In the genomic region with DNA sequence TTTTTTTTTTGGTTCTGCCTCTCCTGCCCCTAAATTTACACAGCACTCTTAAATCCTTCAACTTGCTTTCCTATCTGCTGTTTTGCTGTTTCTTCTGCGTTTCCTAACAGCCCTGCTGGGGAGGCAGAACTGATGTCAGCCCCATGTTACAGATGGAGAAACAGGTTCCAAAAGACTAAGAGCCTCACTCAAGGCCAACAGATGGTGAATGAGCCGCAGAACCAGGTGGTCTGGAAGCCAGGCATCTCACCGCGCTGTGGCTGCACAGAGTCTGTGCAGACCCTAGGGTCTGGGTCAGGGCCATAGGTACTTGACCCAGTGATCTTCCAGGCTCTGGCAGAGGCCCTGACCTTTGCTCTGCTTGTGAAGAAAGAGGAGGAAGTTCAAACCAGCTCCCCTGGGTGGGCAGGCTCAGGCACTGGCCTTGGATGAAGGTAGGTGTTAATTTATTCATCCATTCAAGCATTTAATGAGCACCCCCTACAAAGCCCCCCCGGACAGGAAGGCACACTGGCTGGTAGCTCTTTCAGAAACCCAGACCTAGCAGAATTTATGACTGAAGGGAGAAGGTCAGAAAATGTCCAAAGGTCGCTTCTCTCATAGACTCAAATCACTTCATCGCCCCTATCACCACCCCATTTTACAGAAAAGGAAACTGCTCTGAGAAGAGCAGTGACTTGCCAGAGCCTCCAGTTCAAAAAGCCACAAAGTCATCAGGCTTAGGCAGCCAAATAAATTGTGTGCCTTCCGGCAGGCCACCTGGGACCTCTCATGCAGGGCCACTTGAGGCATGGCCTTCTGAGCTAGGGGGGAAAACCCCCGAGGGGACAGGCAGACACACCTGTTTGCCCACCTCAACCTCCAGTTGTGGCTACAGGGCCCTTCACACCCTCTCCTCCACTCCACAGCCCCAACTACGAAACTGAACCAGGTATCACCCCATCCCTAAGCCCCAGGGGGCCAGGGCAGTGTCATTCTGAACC, we compare ENCODE assay signal across 8 cellular contexts. TPM values are rescaled to one million over a fixed set of nuclear protein-coding genes. Genes with fewer than 3 reads are reported as not detected.
DNase-seq lines count a peak whose midpoint lies in the region; ATAC-seq and TF ChIP-seq lines count a peak whose summit lies in the region.

No MANE protein-coding gene starts in this region.

- H3K79me2 ChIP-seq in PC-3 (ENCODE audit: low read length), result no peaks in the 10 kb centered on the region

- peaks cover 19% of the 10 kb centered on the region for H3K27me3 ChIP-seq in PC-3 (ENCODE audit: low read length)

- H3K4me2 ChIP-seq in PC-3 (ENCODE audit: low read length), result 0 out of 2 replicates have a peak overlapping the region, but pooled peaks have one; percentile 24

- no peaks in the 10 kb centered on the region for H3K9me3 Mint-ChIP-seq in nephron progenitor cell
- H3K9me3 Mint-ChIP-seq in immature natural killer cell, result no peaks in the 10 kb centered on the region

- ATAC-seq in GM21576 (IDR thresholded peaks at IDR 0.05; ENCODE audit: unreplicated experiment) (peak; percentile 59), PC-3 (no peak)

- DNase-seq in GM13977 (ENCODE audit: low spot score) (peak; percentile 51), PC-3 (no peak), nephron progenitor cell (no peak), immature natural killer cell (no peak), H4 (ENCODE audit: low spot score) (no peak), foreskin melanocyte (no peak), NCI-H1105 (lab: John Stamatoyannopoulos, UW) (no peak)

- no peaks in the 10 kb centered on the region for H3K9me3 ChIP-seq in PC-3 (ENCODE audit: low read length)

- H3K9ac ChIP-seq in PC-3 (ENCODE audit: low read length), result no peak overlapping the region

- POLR2A ChIA-PET in PC-3 (lab: Charles Lee; ENCODE audit: unreplicated experiment), result no interaction called here

- H3K4me3 Mint-ChIP-seq in nephron progenitor cell, result no peak overlapping the region
- H3K4me3 Mint-ChIP-seq in immature natural killer cell, result no peak overlapping the region

- peaks cover 42% of the 10 kb centered on the region for H3K27me3 Mint-ChIP-seq in nephron progenitor cell (ENCODE audit: low read depth, poor library complexity)
- H3K27me3 Mint-ChIP-seq in immature natural killer cell (ENCODE audit: low read depth in 3 of 3), result peaks cover 4 to 26% (median 9%) of the 10 kb centered on the region in 3 donors

- CTCF ChIA-PET in PC-3 (lab: Charles Lee), result no interaction called here

- no TSS peak for BruUV-seq in PC-3 (replicated peaks; lab: Mats Ljungman, UMichigan)

- no peaks in the 10 kb centered on the region for H4K20me1 ChIP-seq in PC-3 (ENCODE audit: low read length)

- no peak overlapping the region for H3K4me3 ChIP-seq in PC-3 (ENCODE audit: low read length)

- H3K36me3 Mint-ChIP-seq in nephron progenitor cell (ENCODE audit: low read depth) (no peaks in the 10 kb centered on the region), immature natural killer cell (no peaks in the 10 kb centered on the region)

- no peak overlapping the region for H3K27ac ChIP-seq in PC-3 (ENCODE audit: low read length)

- no peaks in the 10 kb centered on the region for H3K36me3 ChIP-seq in PC-3 (ENCODE audit: low read depth, low read length)

- peak overlapping the region; percentile 40 for H3K27ac Mint-ChIP-seq in nephron progenitor cell
- H3K27ac Mint-ChIP-seq in immature natural killer cell, result no peak overlapping the region

- H3K4me1 Mint-ChIP-seq in nephron progenitor cell, result peaks cover 24% of the 10 kb centered on the region
- H3K4me1 Mint-ChIP-seq in immature natural killer cell, result peaks cover 6 to 13% of the 10 kb centered on the region in 2 donors

- no peaks in the 10 kb centered on the region for H3K9me2 ChIP-seq in PC-3 (replicated peaks; ENCODE audit: low read length)

- no peak overlapping the region for H2AFZ ChIP-seq in PC-3 (ENCODE audit: low read length)

- intact Hi-C loops in PC-3 (cut with micrococcal nuclease), result no loop called here

- peaks cover 12% of the 10 kb centered on the region; the same call in 1 of the 2 replicates for H3K4me1 ChIP-seq in PC-3 (ENCODE audit: insufficient read depth, low read length)

- in situ Hi-C loops in GM13977 (cut with MboI; ENCODE audit: low pct_unique_long_range_greater_than_20kb, low sequenced_read_pairs, unreplicated experiment), result no loop called here

- H3F3A ChIP-seq in PC-3 (ENCODE audit: low read length, unreplicated experiment), result no peaks in the 10 kb centered on the region

- TF ChIP-seq CTCF in GM13977 (IDR thresholded peaks at IDR 0.05; ENCODE audit: extremely low read depth, insufficient read depth, missing control alignments) (no peak), PC-3 (conservative IDR thresholded peaks at IDR 0.05; ENCODE audit: low read depth, low read length) (no peak), nephron progenitor cell (IDR thresholded peaks at IDR 0.05) (no peak)

RNA-seq across cellular contexts. Expression of a gene that starts 2.7 kb away (rescaled TPM):
- total RNA-seq in PC-3 (2014; rRNA removed), result 3.2 and 5.1 TPM in 2 replicates
- not detected for polyA plus RNA-seq in immature natural killer cell
- 0.02 and 0.39 TPM in 2 replicates for total RNA-seq in H4 (2014; rRNA removed; shearing (Covaris generic))

RNA-seq across cellular contexts. Expression of a gene that starts 2.9 kb away (rescaled TPM):
- total RNA-seq in PC-3 (2014; rRNA removed), result 2.3 TPM in 2 replicates
- polyA plus RNA-seq in immature natural killer cell, result 1 to 10 TPM in 1 of 3 donors, under 1 TPM in 1, not detected in 1; 0.79 to 1.2 TPM
- 0.39 TPM in 2 replicates for total RNA-seq in H4 (2014; rRNA removed; shearing (Covaris generic))

RNA-seq across cellular contexts. Expression of a gene that starts 38.5 kb away (rescaled TPM):
- total RNA-seq in PC-3 (2014; rRNA removed), result 22.3 and 47.5 TPM in 2 replicates
- 10 to 100 TPM; 20.7 to 28.0 (median 22.5) TPM for polyA plus RNA-seq in immature natural killer cell
- total RNA-seq in H4 (2014; rRNA removed; shearing (Covaris generic)), result 14.1 and 22.3 TPM in 2 replicates

RNA-seq across cellular contexts. Expression of a gene that starts 48.2 kb away (rescaled TPM):
- 55.3 and 72.9 TPM in 2 replicates for total RNA-seq in PC-3 (2014; rRNA removed)
- 100 to 1,000 TPM; 140 to 207 (median 188) TPM for polyA plus RNA-seq in immature natural killer cell
- 40.3 and 61.0 TPM in 2 replicates for total RNA-seq in H4 (2014; rRNA removed; shearing (Covaris generic))
